Comparison of ENCODE assay signal across 17 cellular contexts in genomic region chr2:173298536-173299097, GRCh38. TPM values are rescaled to one million over a fixed set of nuclear protein-coding genes. Genes with fewer than 3 reads are reported as not detected.
DNase-seq lines count a peak whose midpoint lies in the region; ATAC-seq, FAIRE-seq and TF ChIP-seq lines count a peak whose summit lies in the region.
"Had no signal": no experiment of that assay in that cellular context is flagged by ENCODE, and none has a peak within 500 bp of the region (broad histone marks: within the 10 kb centered on the region; RNA-seq: fewer than 3 reads in every experiment).

No MANE protein-coding gene starts in this region.

- in situ Hi-C loops in HepG2 (cut with HindIII; ENCODE audit: extremely low pct_ligation_motif_present, low pct_unique_long_range_greater_than_20kb) (no loop called here), brain microvascular endothelial cell (cut with HindIII; ENCODE audit: low pct_ligation_motif_present, low sequenced_read_pairs) (no loop called here)

- TF ChIP-seq RAD21 in HepG2 (CRISPR knock-in tag; IDR thresholded peaks at IDR 0.05): no peak

- H3K4me3 Mint-ChIP-seq in endothelial cell (ENCODE audit: unreplicated experiment): peak overlapping the region; percentile 33
- no peak overlapping the region for H3K4me3 Mint-ChIP-seq in activated T-cell treated with anti-CD3 and anti-CD28 coated beads, Interleukin-2, amount 50 U/mL, for 4 hours
- H3K4me3 Mint-ChIP-seq: CD14-positive monocyte had no signal

- H3K36me3 ChIP-seq in HepG2 (replicated peaks in 1 of 2; ENCODE audit: control insufficient read depth in 1 of 2, insufficient read depth in 2 of 2, low read length in 2 of 2) (no peaks in the 10 kb centered on the region), right lobe of liver (no peaks in the 10 kb centered on the region), brain microvascular endothelial cell (replicated peaks) (no peaks in the 10 kb centered on the region)

- no peaks in the 10 kb centered on the region for H3K27me3 Mint-ChIP-seq in endothelial cell (ENCODE audit: unreplicated experiment)
- no peaks in the 10 kb centered on the region for H3K27me3 Mint-ChIP-seq in activated T-cell treated with anti-CD3 and anti-CD28 coated beads, Interleukin-2, amount 50 U/mL, for 4 hours (ENCODE audit: low read depth)

- H3K27ac ChIP-seq in HepG2 (ENCODE audit: extremely low read length, insufficient read depth, low read length) (no peak overlapping the region), right lobe of liver (no peak overlapping the region), brain microvascular endothelial cell (no peak overlapping the region)
- H3K27ac ChIP-seq: A549, PC-9 had no signal

- no peak overlapping the region for H3K9ac ChIP-seq in HepG2 (ENCODE audit: insufficient read depth, low read depth, low read length)

- intact Hi-C loops in HepG2 (cut with micrococcal nuclease; ENCODE audit: unreplicated experiment) (no loop called here), right lobe of liver (cut with DNase I) (no loop called here)

- FAIRE-seq in HepG2 (lab: Jason Lieb, UNC): no peak
- FAIRE-seq: A549, H54 had no signal

- POLR2A ChIA-PET in HepG2 (lab: Yijun Ruan, JAX): no interaction called here

- no peak overlapping the region for H2AFZ ChIP-seq in HepG2 (ENCODE audit: low read length)
- H2AFZ ChIP-seq: PC-9 had no signal

- H4K20me1 ChIP-seq in HepG2 (ENCODE audit: insufficient read depth, low read length): no peaks in the 10 kb centered on the region

- peaks cover 38% of the 10 kb centered on the region for H3K9me3 ChIP-seq in HepG2 (ENCODE audit: low read length)
- H3K9me3 ChIP-seq in right lobe of liver: no peaks in the 10 kb centered on the region

- H3K4me2 ChIP-seq in HepG2 (ENCODE audit: low read depth, low read length): no peak overlapping the region
- H3K4me2 ChIP-seq: A549, PC-9 had no signal

- 9% methylated on average over 5 of the region's 5 CpGs for WGBS in HepG2 (ENCODE audit: low lambda C conversion rate)
- 79% methylated on average over 4 of the region's 5 CpGs for WGBS in right lobe of liver (ENCODE audit: insufficient coverage, low coverage, low lambda C conversion rate, missing lambda C conversion rate)

- H3K36me3 Mint-ChIP-seq in endothelial cell (ENCODE audit: low read depth, unreplicated experiment): peaks cover 32% of the 10 kb centered on the region
- no peaks in the 10 kb centered on the region for H3K36me3 Mint-ChIP-seq in activated T-cell treated with anti-CD3 and anti-CD28 coated beads, Interleukin-2, amount 50 U/mL, for 4 hours (ENCODE audit: insufficient read depth)
- H3K36me3 Mint-ChIP-seq: CD14-positive monocyte had no signal

- TF ChIP-seq EP300 in HepG2 (IDR thresholded peaks at IDR 0.05; ENCODE audit: low read depth in 2 of 2, low read length in 2 of 2): no peak
- no peak for TF ChIP-seq EP300 in HepG2 (CRISPR knock-in tag; IDR thresholded peaks at IDR 0.05; ENCODE audit: borderline replicate concordance)

- peak overlapping the region; percentile 48 for H3K27ac Mint-ChIP-seq in endothelial cell (ENCODE audit: unreplicated experiment)
- H3K27ac Mint-ChIP-seq: CD14-positive monocyte had no signal

- H3K4me3 ChIP-seq in HepG2 (replicated peaks in 1 of 3; ENCODE audit: insufficient read depth in 1 of 3, low read depth in 2 of 3, low read length in 3 of 3) (no peak overlapping the region), right lobe of liver (no peak overlapping the region), brain microvascular endothelial cell (ENCODE audit: low read depth, low read length) (no peak overlapping the region)
- H3K4me3 ChIP-seq: A549, PC-9 had no signal

- H3K9me3 Mint-ChIP-seq in endothelial cell (ENCODE audit: unreplicated experiment): peaks cover 16% of the 10 kb centered on the region
- peaks cover 15% of the 10 kb centered on the region for H3K9me3 Mint-ChIP-seq in activated T-cell treated with anti-CD3 and anti-CD28 coated beads, Interleukin-2, amount 50 U/mL, for 4 hours

- TF ChIP-seq POLR2A in HepG2 (IDR thresholded peaks at IDR 0.05; ENCODE audit: insufficient read depth in 1 of 2, low read depth in 2 of 2, low read length in 2 of 2): no peak
- no peak for TF ChIP-seq POLR2A in right lobe of liver (IDR thresholded peaks at IDR 0.05)

- CTCF ChIA-PET in HepG2 (lab: Yijun Ruan, JAX; ENCODE audit: low intra/inter-chr PET ratio, low total read pairs): no interaction called here

- H3K79me2 ChIP-seq in HepG2 (ENCODE audit: insufficient read depth, low read length): no peaks in the 10 kb centered on the region

- ATAC-seq in HepG2 (no peak), right lobe of liver (no peak), GM21717 (IDR thresholded peaks at IDR 0.05; ENCODE audit: unreplicated experiment) (no peak)
- no peak for ATAC-seq in activated T-cell treated with anti-CD3 and anti-CD28 coated beads, Interleukin-2, amount 50 U/mL, for 4 hours
- ATAC-seq: A549 had no signal

- no peak for DNase-seq in HepG2 (ENCODE audit: low spot score)
- DNase-seq in right lobe of liver: no peak
- peak; percentile 32 for DNase-seq in amniotic epithelial cell (ENCODE audit: low read depth)
- no peak for DNase-seq in endothelial cell (ENCODE audit: low spot score)
- no peak for DNase-seq in NCI-H1105 treated with DMSO at 0.1 percent for 48 hours (lab: John Stamatoyannopoulos, UW)
- DNase-seq in brain microvascular endothelial cell: no peak
- DNase-seq in activated T-cell treated with anti-CD3 and anti-CD28 coated beads, Interleukin-2, amount 50 U/mL, for 4 hours: no peak
- DNase-seq: Calu3, GF-D8, NCI-H146, NCI-H2081 treated with DMSO at 0.1 percent for 48 hours, NCI-H345, PC-9 had no signal

- no TSS peak for BruUV-seq in HepG2 (replicated peaks; lab: Mats Ljungman, UMichigan)

- H3K4me1 Mint-ChIP-seq in endothelial cell (ENCODE audit: unreplicated experiment): no peaks in the 10 kb centered on the region
- no peaks in the 10 kb centered on the region for H3K4me1 Mint-ChIP-seq in activated T-cell treated with anti-CD3 and anti-CD28 coated beads, Interleukin-2, amount 50 U/mL, for 4 hours (ENCODE audit: low read depth)
- H3K4me1 Mint-ChIP-seq: CD14-positive monocyte had no signal

- no peaks in the 10 kb centered on the region for H3K27me3 ChIP-seq in HepG2 (ENCODE audit: control insufficient read depth in 1 of 2, insufficient read depth in 2 of 2, low read length in 2 of 2)
- H3K27me3 ChIP-seq in right lobe of liver: no peaks in the 10 kb centered on the region
- no peaks in the 10 kb centered on the region for H3K27me3 ChIP-seq in brain microvascular endothelial cell (replicated peaks)

- H3K4me1 ChIP-seq in HepG2 (ENCODE audit: insufficient read depth, low read length) (no peaks in the 10 kb centered on the region), right lobe of liver (no peaks in the 10 kb centered on the region)
- H3K4me1 ChIP-seq: A549 had no signal

- TF ChIP-seq CTCF in HepG2 (CRISPR knock-in tag; IDR thresholded peaks at IDR 0.05) (no peak), right lobe of liver (IDR thresholded peaks at IDR 0.05) (no peak), endothelial cell (IDR thresholded peaks at IDR 0.05; ENCODE audit: unreplicated experiment) (no peak), brain microvascular endothelial cell (IDR thresholded peaks at IDR 0.05; ENCODE audit: low read depth, low read length, missing control alignments) (no peak)

TF ChIP-seq in HepG2, 621 proteins besides CTCF, POLR2A, EP300 and RAD21:
- TF ChIP-seq SETDB1 (CRISPR knock-in tag; IDR thresholded peaks at IDR 0.05; ENCODE audit: borderline replicate concordance) (peak; percentile 82; the same call in 1 of the 2 replicates), PTBP1 (IDR thresholded peaks at IDR 0.05; ENCODE audit: low read depth, low read length, poor library complexity, severe bottlenecking) (no peak), CEBPB (IDR thresholded peaks at IDR 0.05; ENCODE audit: borderline replicate concordance, low read depth, low read length) (peak; percentile 84), ZNF616 (CRISPR knock-in tag; IDR thresholded peaks at IDR 0.05; ENCODE audit: low read depth) (peak; percentile 100)

RNA-seq across cellular contexts. Expression of gene CDCA7, which starts 56.1 kb away (rescaled TPM):
- total RNA-seq in HepG2 (2016; rRNA removed; fragmentation: Illumina TruSeq; extraction: Trizol): 46.2 and 52.5 TPM in 2 replicates
- 27.7 and 30.0 TPM in 2 replicates for total RNA-seq in HepG2 (2016; cell fraction: cytosol; rRNA removed; fragmentation: Illumina TruSeq; extraction: Trizol; ENCODE audit: low read depth)
- 47.6 and 48.2 TPM in 2 replicates for total RNA-seq in HepG2 (2016; cell fraction: insoluble cytoplasmic fraction; rRNA removed; fragmentation: Illumina TruSeq; extraction: Trizol)
- total RNA-seq in HepG2 (2016; cell fraction: membrane; rRNA removed; fragmentation: Illumina TruSeq; extraction: Trizol): 32.2 and 33.8 TPM in 2 replicates
- total RNA-seq in HepG2 (2016; cell fraction: nucleus; rRNA removed; fragmentation: Illumina TruSeq; extraction: Trizol): 53.9 and 55.6 TPM in 2 replicates
- polyA plus RNA-seq in HepG2 (2011; rRNA removed): 38.4 and 57.8 TPM in 2 replicates
- polyA plus RNA-seq in HepG2 (2011; cell fraction: cytosol; rRNA removed): 14.1 and 14.3 TPM in 2 replicates
- polyA plus RNA-seq in HepG2 (2011; cell fraction: nucleus; rRNA removed): 145 and 170 TPM in 2 replicates
- 22.8 and 38.7 TPM in 2 replicates for polyA plus RNA-seq in HepG2 (2012)
- polyA plus RNA-seq in HepG2 (2016; cell fraction: cytosol; fragmentation: Illumina TruSeq; extraction: Trizol; ENCODE audit: low read depth): 7.6 and 7.8 TPM in 2 replicates
- polyA plus RNA-seq in HepG2 (2016; cell fraction: insoluble cytoplasmic fraction; fragmentation: Illumina TruSeq; extraction: Trizol; ENCODE audit: low read depth): 67.0 and 69.0 TPM in 2 replicates
- polyA plus RNA-seq in HepG2 (2016; cell fraction: membrane; fragmentation: Illumina TruSeq; extraction: Trizol; ENCODE audit: low read depth): 16.4 and 17.0 TPM in 2 replicates
- polyA plus RNA-seq in HepG2 (2016; cell fraction: nucleus; fragmentation: Illumina TruSeq; extraction: Trizol; ENCODE audit: insufficient read depth, low read depth): 142 and 148 TPM in 2 replicates
- polyA minus RNA-seq in HepG2 (2011; rRNA and poly(A)+ RNA removed; ENCODE audit: low replicate concordance): 12.0 and 26.4 TPM in 2 replicates
- 10.3 and 11.9 TPM in 2 replicates for polyA minus RNA-seq in HepG2 (2011; cell fraction: cytosol; rRNA and poly(A)+ RNA removed)
- 40.2 and 48.7 TPM in 2 replicates for polyA minus RNA-seq in HepG2 (2011; cell fraction: nucleus; rRNA and poly(A)+ RNA removed)
- under 1 TPM in 5 of 6 experiments, not detected in 1; 0.09 to 0.37 (median 0.20) TPM for total RNA-seq in right lobe of liver
- total RNA-seq in endothelial cell (ENCODE audit: unreplicated experiment): 13.0 TPM
- 10 to 100 TPM; 23.1 to 36.9 (median 28.0) TPM for total RNA-seq in activated T-cell treated with anti-CD3 and anti-CD28 coated beads, Interleukin-2, amount 50 U/mL, for 4 hours

Comparison
In these comparisons a context has a peak if more than half of its experiments do, and no peak if none do; other contexts are left out.
1. RNA of gene CDCA7, which starts 56.1 kb away (total RNA-seq): 27.7 to 55.6 TPM in HepG2, 23.1 to 36.9 TPM in activated T-cell treated with anti-CD3 and anti-CD28 coated beads, Interleukin-2, amount 50 U/mL, for 4 hours and 13.0 TPM in endothelial cell (single experiment); 0.09 to 0.37 TPM in right lobe of liver; every median in the first group is over 10 times any median in the second.